25 cellular contexts compared by ENCODE assay signal in the genomic region with DNA sequence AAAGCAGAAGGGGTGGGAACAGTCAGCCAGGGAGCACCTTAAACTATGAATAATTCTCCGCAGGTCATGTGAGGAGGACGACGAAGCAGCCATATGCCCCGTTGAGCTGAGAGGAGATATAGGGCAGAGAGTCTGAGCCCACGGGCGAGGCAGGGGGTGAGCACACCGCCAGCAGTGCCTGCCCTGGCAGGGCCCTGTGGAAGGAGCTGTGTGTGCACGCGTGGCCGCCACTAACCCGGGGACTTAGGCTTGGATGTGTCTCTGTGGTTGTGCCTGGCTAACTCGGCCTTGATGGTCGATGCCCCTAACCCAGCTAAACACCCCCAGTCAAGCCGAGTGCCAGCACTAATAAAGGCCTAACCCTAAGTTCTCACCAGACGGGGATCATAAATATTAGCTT. TPM values are rescaled to one million over a fixed set of nuclear protein-coding genes. Genes with fewer than 3 reads are reported as not detected.
DNase-seq lines count a peak whose midpoint lies in the region; ATAC-seq and TF ChIP-seq lines count a peak whose summit lies in the region.
"Had no signal": no experiment of that assay in that cellular context is flagged by ENCODE, and none has a peak within 500 bp of the region (broad histone marks: within the 10 kb centered on the region; RNA-seq: fewer than 3 reads in every experiment).

No MANE protein-coding gene starts in this region.

- H3K4ac ChIP-seq in trophoblast cell (ENCODE audit: low read depth, low read length): no peak overlapping the region

- no peaks in the 10 kb centered on the region for H3K27me3 Mint-ChIP-seq in CD8-positive, alpha-beta T cell (ENCODE audit: low read depth)
- H3K27me3 Mint-ChIP-seq in brain (no peaks in the 10 kb centered on the region), glutamatergic neuron (ENCODE audit: unreplicated experiment) (peaks cover 10% of the 10 kb centered on the region)

- H3K36me3 ChIP-seq in CD8-positive, alpha-beta T cell (ENCODE audit: insufficient read depth, low read length): no peaks in the 10 kb centered on the region
- H3K36me3 ChIP-seq in trophoblast cell (ENCODE audit: control insufficient read depth in 1 of 2, insufficient read depth in 2 of 2, low read length in 2 of 2) (peaks cover 50 to 57% of the 10 kb centered on the region in 2 experiments), sigmoid colon (peaks cover 19 to 75% (median 32%) of the 10 kb centered on the region in 4 donors), ascending aorta (peaks cover 27 to 59% of the 10 kb centered on the region in 2 donors)
- H3K36me3 ChIP-seq: SJCRH30 had no signal

- no peak overlapping the region for H2AK5ac ChIP-seq in trophoblast cell (ENCODE audit: low read length)

- H3K23ac ChIP-seq in trophoblast cell (ENCODE audit: low read length): no peak overlapping the region

- peak overlapping the region; percentile 20 for H3K27ac Mint-ChIP-seq in CD8-positive, alpha-beta T cell
- H3K27ac Mint-ChIP-seq in brain: peak overlapping the region in 4 of 5 experiments; percentile 48 to 90 (median 59)
- peak overlapping the region; percentile 70 for H3K27ac Mint-ChIP-seq in glutamatergic neuron (ENCODE audit: unreplicated experiment)

- no peak overlapping the region for H3K4me3 ChIP-seq in CD8-positive, alpha-beta T cell (ENCODE audit: low read depth, low read length)
- H3K4me3 ChIP-seq in trophoblast cell (ENCODE audit: low read depth, low read length) (peak overlapping the region; percentile 6), sigmoid colon (no peak overlapping the region), ascending aorta (no peak overlapping the region)
- H3K4me3 ChIP-seq: PC-9, SJCRH30 had no signal

- H3K9me3 Mint-ChIP-seq in CD8-positive, alpha-beta T cell: no peaks in the 10 kb centered on the region
- no peaks in the 10 kb centered on the region for H3K9me3 Mint-ChIP-seq in brain
- peaks cover 20% of the 10 kb centered on the region for H3K9me3 Mint-ChIP-seq in glutamatergic neuron (ENCODE audit: unreplicated experiment)
- H3K9me3 Mint-ChIP-seq: CD8-positive, alpha-beta memory T cell had no signal

- no peak overlapping the region for H4K8ac ChIP-seq in trophoblast cell (ENCODE audit: low read depth, low read length)

- no peak for TF ChIP-seq EP300 in sigmoid colon (IDR thresholded peaks at IDR 0.05)

- no CpG with 5 or more reads among the region's 15 CpGs for WGBS in trophoblast cell (ENCODE audit: extremely low coverage, insufficient coverage, insufficient read length)
- WGBS in sigmoid colon, 2 donors: 88 to 95% methylated on average over 15 of the region's 15 CpGs

- H2BK12ac ChIP-seq in trophoblast cell (ENCODE audit: low read length): no peak overlapping the region

- POLR2A ChIA-PET in CD8-positive, alpha-beta T cell (lab: Charles Lee): no interaction called here

- no peaks in the 10 kb centered on the region for H3K9me3 ChIP-seq in CD8-positive, alpha-beta T cell (ENCODE audit: low read length)
- no peaks in the 10 kb centered on the region for H3K9me3 ChIP-seq in trophoblast cell (ENCODE audit: insufficient read depth, low read depth, low read length)
- H3K9me3 ChIP-seq in sigmoid colon: no peaks in the 10 kb centered on the region
- H3K9me3 ChIP-seq in ascending aorta: no peaks in the 10 kb centered on the region
- H3K9me3 ChIP-seq: SJCRH30 had no signal

- H3K4me1 ChIP-seq in CD8-positive, alpha-beta T cell (ENCODE audit: insufficient read depth, low read length): peaks cover 43% of the 10 kb centered on the region
- peaks cover 0 to 3% of the 10 kb centered on the region in 2 experiments for H3K4me1 ChIP-seq in trophoblast cell (ENCODE audit: control insufficient read depth in 1 of 2, insufficient read depth in 2 of 2, low read length in 2 of 2)
- H3K4me1 ChIP-seq in sigmoid colon: peaks cover 0 to 17% (median 15%) of the 10 kb centered on the region in 4 donors
- no peaks in the 10 kb centered on the region for H3K4me1 ChIP-seq in ascending aorta
- H3K4me1 ChIP-seq: SJCRH30 had no signal

- H2AFZ ChIP-seq in trophoblast cell (ENCODE audit: insufficient read depth, low read length, poor library complexity): no peak overlapping the region
- H2AFZ ChIP-seq: PC-9 had no signal

- TF ChIP-seq CTCF in CD8-positive, alpha-beta T cell (IDR thresholded peaks at IDR 0.05): no peak
- TF ChIP-seq CTCF in brain (conservative IDR thresholded peaks at IDR 0.05): no peak
- no peak for TF ChIP-seq CTCF in glutamatergic neuron (IDR thresholded peaks at IDR 0.05; ENCODE audit: partially characterized antibody, unreplicated experiment)
- no peak for TF ChIP-seq CTCF in sigmoid colon (IDR thresholded peaks at IDR 0.05)
- TF ChIP-seq CTCF in ascending aorta (IDR thresholded peaks at IDR 0.05): no peak

- H3K27ac ChIP-seq in CD8-positive, alpha-beta T cell (ENCODE audit: low read depth, low read length): no peak overlapping the region
- H3K27ac ChIP-seq in trophoblast cell (ENCODE audit: low read depth, low read length) (no peak overlapping the region), sigmoid colon (no peak overlapping the region), ascending aorta (no peak overlapping the region)
- H3K27ac ChIP-seq: PC-9, SJCRH30 had no signal

- TF ChIP-seq POLR2A in sigmoid colon (IDR thresholded peaks at IDR 0.05): no peak

- peaks cover 48% of the 10 kb centered on the region for H3K4me1 Mint-ChIP-seq in CD8-positive, alpha-beta T cell (ENCODE audit: low read depth)
- H3K4me1 Mint-ChIP-seq in brain (peaks cover 6% of the 10 kb centered on the region), glutamatergic neuron (ENCODE audit: low read depth, unreplicated experiment) (peaks cover 15% of the 10 kb centered on the region)

- H4K12ac ChIP-seq in trophoblast cell (ENCODE audit: low read depth, low read length): no peak overlapping the region

- no peak overlapping the region for H2BK5ac ChIP-seq in trophoblast cell (ENCODE audit: low read depth, low read length, poor library complexity)

- H3K4me2 ChIP-seq in trophoblast cell (ENCODE audit: low read length): no peak overlapping the region
- H3K4me2 ChIP-seq: PC-9 had no signal

- CTCF ChIA-PET in CD8-positive, alpha-beta T cell (lab: Charles Lee): interaction anchor here (1.2 to 2.0 kb wide), 3 partner anchors 27 to 223 kb away, joined by 3 to 7 read pairs (median 4); no protein-coding TSS in a partner anchor

- H3K36me3 Mint-ChIP-seq in CD8-positive, alpha-beta T cell: peaks cover 48% of the 10 kb centered on the region
- peaks cover 60% of the 10 kb centered on the region for H3K36me3 Mint-ChIP-seq in brain
- peaks cover 12% of the 10 kb centered on the region for H3K36me3 Mint-ChIP-seq in glutamatergic neuron (ENCODE audit: unreplicated experiment)

- H4K91ac ChIP-seq in trophoblast cell (ENCODE audit: low read depth, low read length): no peak overlapping the region

- H3K9ac ChIP-seq in trophoblast cell (ENCODE audit: low read length): no peak overlapping the region

- no peak overlapping the region for H3K18ac ChIP-seq in trophoblast cell (ENCODE audit: low read length)

- no peak overlapping the region for H3K4me3 Mint-ChIP-seq in CD8-positive, alpha-beta T cell
- H3K4me3 Mint-ChIP-seq in brain: no peak overlapping the region
- H3K4me3 Mint-ChIP-seq in glutamatergic neuron (ENCODE audit: unreplicated experiment): no peak overlapping the region
- H3K4me3 Mint-ChIP-seq: CD8-positive, alpha-beta memory T cell had no signal

- no peak overlapping the region for H3K14ac ChIP-seq in trophoblast cell (ENCODE audit: low read length)

- ATAC-seq in CD8-positive, alpha-beta T cell: no peak
- ATAC-seq: Right ventricle myocardium inferior had no signal

- H3K27me3 ChIP-seq in CD8-positive, alpha-beta T cell (ENCODE audit: insufficient read depth, low read length): no peaks in the 10 kb centered on the region
- no peaks in the 10 kb centered on the region for H3K27me3 ChIP-seq in trophoblast cell (ENCODE audit: insufficient read depth, low read length)
- H3K27me3 ChIP-seq in sigmoid colon: no peaks in the 10 kb centered on the region
- H3K27me3 ChIP-seq in ascending aorta: no peaks in the 10 kb centered on the region
- H3K27me3 ChIP-seq: SJCRH30 had no signal

- no peaks in the 10 kb centered on the region for H3K79me2 ChIP-seq in trophoblast cell (ENCODE audit: control insufficient read depth, insufficient read depth, low read length, poor library complexity)

- H2BK120ac ChIP-seq in trophoblast cell (ENCODE audit: insufficient read depth, low read length, poor library complexity): no peak overlapping the region

- intact Hi-C loops in CD8-positive, alpha-beta T cell (cut with DNase I, micrococcal nuclease): no loop called here
- intact Hi-C loops in sigmoid colon (cut with DNase I) (no loop called here), ascending aorta (cut with DNase I) (no loop called here)

- no peak for DNase-seq in CD8-positive, alpha-beta T cell
- DNase-seq in glutamatergic neuron (no peak), trophoblast cell (no peak), NCI-H187 treated with DMSO at 0.1 percent for 48 hours (lab: John Stamatoyannopoulos, UW) (no peak), sigmoid colon (no peak), ascending aorta (ENCODE audit: low spot score in 2 of 2) (no peak), NCI-H2196 treated with DMSO at 0.1 percent for 48 hours (lab: John Stamatoyannopoulos, UW; ENCODE audit: unreplicated experiment) (no peak)
- DNase-seq: C1 segment of cervical spinal cord; Calu3; CD8-positive, alpha-beta memory T cell; DMS79 treated with DMSO at 0.1 percent for 48 hours; H7; KBM-7; NCI-H1105 treated with DMSO at 0.1 percent for 48 hours; NCI-H146; NCI-H2029; NCI-H446 treated with DMSO at 0.1 percent for 48 hours; NCI-H526; NCI-H82; PC-9; SJCRH30 had no signal

- no peaks in the 10 kb centered on the region for H3K79me1 ChIP-seq in trophoblast cell (ENCODE audit: low read length)

RNA-seq across cellular contexts. Expression of a gene that starts 45.5 kb away (rescaled TPM):
- not detected for total RNA-seq in CD8-positive, alpha-beta T cell
- 71.6 TPM for polyA plus RNA-seq in brain (ENCODE audit: insufficient read depth, low read depth, low replicate concordance)
- total RNA-seq in glutamatergic neuron (ENCODE audit: unreplicated experiment): not detected
- 0.07 TPM in 1 of 2 replicates, not detected in the other for polyA plus RNA-seq in trophoblast cell (2013)
- total RNA-seq in sigmoid colon: 10 to 100 TPM in 2 of 4 donors, 1 to 10 TPM in 2; 6.9 to 12.5 (median 8.8) TPM
- under 1 TPM in 1 of 3 donors, not detected in 2; 0.20 TPM for polyA plus RNA-seq in sigmoid colon
- not detected for total RNA-seq in ascending aorta
- total RNA-seq: Calu3; CD8-positive, alpha-beta memory T cell; LHCN-M2; MCF 10A; Right ventricle myocardium inferior; SJCRH30 had no signal
- polyA plus RNA-seq: CD8-positive, alpha-beta memory T cell had no signal

Comparison
In these comparisons a context has a peak if more than half of its experiments do, and no peak if none do; other contexts are left out.
1. H3K27ac Mint-ChIP-seq: peak in every context shown above with its lines; median percentile 70 in glutamatergic neuron; 59 in brain; 20 in CD8-positive, alpha-beta T cell.